ENCODE assay signal across 8 cellular contexts in the genomic region with DNA sequence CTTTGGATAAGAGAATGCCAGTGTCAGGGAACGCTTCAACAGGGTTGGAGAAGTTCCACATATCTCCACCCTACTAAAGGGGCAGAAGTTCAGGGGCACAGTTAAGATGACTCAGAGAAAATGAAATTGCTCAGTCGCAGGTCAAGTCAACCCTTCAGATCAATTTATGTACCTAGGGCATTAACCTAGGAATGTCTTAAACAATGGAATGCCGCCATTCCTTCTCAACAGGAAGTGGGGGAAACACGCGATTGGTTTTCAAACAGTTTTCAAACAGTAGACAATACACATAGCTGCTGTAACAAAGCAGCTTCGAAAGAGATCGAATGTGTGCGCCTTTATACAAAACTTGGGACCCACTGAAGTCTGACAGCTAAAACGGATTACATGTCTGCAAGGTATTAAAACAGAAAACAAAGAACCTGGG. TPM values are rescaled to one million over a fixed set of nuclear protein-coding genes. Genes with fewer than 3 reads are reported as not detected.
A peak's percentile ranks its signal among the peaks of the same experiment; 100 is the strongest.
DNase-seq lines count a peak whose midpoint lies in the region; TF ChIP-seq lines count a peak whose summit lies in the region.

No MANE protein-coding gene starts in this region.

- TF ChIP-seq POLR2A in spleen (IDR thresholded peaks at IDR 0.05) = no peak

- H3K4me3 ChIP-seq in spleen = peak overlapping the region; percentile 76 to 87 (median 84)

- H3K27me3 ChIP-seq in spleen (replicated peaks in 1 of 7) = no peaks in the 10 kb centered on the region

- TF ChIP-seq CTCF in brain (conservative IDR thresholded peaks at IDR 0.05) (no peak), spleen (IDR thresholded peaks at IDR 0.05 in 8 of 11, conservative IDR thresholded peaks at IDR 0.05 in 3 of 11) (no peak)

- DNase-seq in NCI-H2107 treated with DMSO at 0.1 percent for 48 hours (lab: John Stamatoyannopoulos, UW; ENCODE audit: unreplicated experiment) = peak; percentile 10
- DNase-seq in NCI-H2107 (lab: John Stamatoyannopoulos, UW) = no peak
- peak; percentile 31 for DNase-seq in NCI-H345 treated with DMSO at 0.1 percent for 48 hours (lab: John Stamatoyannopoulos, UW; ENCODE audit: unreplicated experiment)
- DNase-seq in immature natural killer cell = peak in 1 of 3 donors; percentile 1
- DNase-seq in spleen = no peak
- no peak for DNase-seq in SK-N-DZ (ENCODE audit: low spot score)
- no peak for DNase-seq in COR-L47 (lab: John Stamatoyannopoulos, UW)

- peaks cover 0 to 32% (median 7%) of the 10 kb centered on the region in 6 donors for H3K36me3 ChIP-seq in spleen

- H3K27me3 Mint-ChIP-seq in brain (peaks cover 7% of the 10 kb centered on the region), immature natural killer cell (ENCODE audit: low read depth in 3 of 3) (peaks cover 1 to 6% (median 3%) of the 10 kb centered on the region in 3 donors)

- 3 to 14% (median 9%) methylated on average over 9 of the region's 9 CpGs for WGBS in spleen, 5 donors

- peaks cover 0 to 8% (median 0%) of the 10 kb centered on the region in 8 donors for H3K9me3 ChIP-seq in spleen

- peak overlapping the region; percentile 89 to 96 (median 91) for H3K4me3 Mint-ChIP-seq in brain
- peak overlapping the region; percentile 80 to 88 (median 88) for H3K4me3 Mint-ChIP-seq in immature natural killer cell

- H3K36me3 Mint-ChIP-seq in brain (peaks cover 41% of the 10 kb centered on the region), immature natural killer cell (peaks cover 7 to 9% (median 8%) of the 10 kb centered on the region in 3 donors)

- intact Hi-C loops in spleen (cut with DNase I; ENCODE audit: low total_unique reads) = no loop called here

- H3K27ac Mint-ChIP-seq in brain (peak overlapping the region; percentile 86 to 96 (median 94)), immature natural killer cell (peak overlapping the region; percentile 59 to 84 (median 68))

- H3K4me1 Mint-ChIP-seq in brain = peaks cover 41% of the 10 kb centered on the region
- peaks cover 24 to 31% of the 10 kb centered on the region in 2 donors for H3K4me1 Mint-ChIP-seq in immature natural killer cell

- H3K9me3 Mint-ChIP-seq in brain (peaks cover 10 to 29% (median 20%) of the 10 kb centered on the region in 5 experiments), immature natural killer cell (no peaks in the 10 kb centered on the region)

- peak overlapping the region; percentile 89 to 97 (median 94) for H3K27ac ChIP-seq in spleen

- H3K4me1 ChIP-seq in spleen = peaks cover 19 to 45% (median 31%) of the 10 kb centered on the region in 6 donors

RNA-seq across cellular contexts. Expression of a gene that starts 0.9 kb away (rescaled TPM):
- 3.2 TPM for polyA plus RNA-seq in brain (ENCODE audit: insufficient read depth, low read depth, low replicate concordance)
- 10 to 100 TPM in 2 of 3 donors, 1 to 10 TPM in 1; 4.7 to 10.8 (median 10.6) TPM for polyA plus RNA-seq in immature natural killer cell
- total RNA-seq in spleen = 10 to 100 TPM; 24.5 to 44.4 (median 35.5) TPM
- polyA plus RNA-seq in spleen = 10 to 100 TPM; 12.2 to 21.3 (median 14.6) TPM
- polyA plus RNA-seq in SK-N-DZ (2014; cell fraction: cytosol; rRNA removed) = 50.5 and 53.2 TPM in 2 replicates
- 21.3 TPM in 2 replicates for polyA plus RNA-seq in SK-N-DZ (2014; cell fraction: nucleus; rRNA removed)

RNA-seq across cellular contexts. Expression of a gene that starts 44.6 kb away (rescaled TPM):
- polyA plus RNA-seq in brain (ENCODE audit: insufficient read depth, low read depth, low replicate concordance) (not detected), immature natural killer cell (not detected), spleen (under 1 TPM in 1 of 3 donors, not detected in 2; 0.03 TPM)
- total RNA-seq in spleen = under 1 TPM in 3 of 7 donors, not detected in 4; 0.14 to 0.33 (median 0.19) TPM
- 0.19 TPM in 1 of 2 replicates, not detected in the other for polyA plus RNA-seq in SK-N-DZ (2014; cell fraction: cytosol; rRNA removed)
- polyA plus RNA-seq in SK-N-DZ (2014; cell fraction: nucleus; rRNA removed) = not detected in 2 replicates

Comparison
In these comparisons a context has a peak if more than half of its experiments do, and no peak if none do; other contexts are left out.
1. DNase-seq: peak in NCI-H2107 treated with DMSO at 0.1 percent for 48 hours (single experiment) and NCI-H345 treated with DMSO at 0.1 percent for 48 hours (single experiment); none in NCI-H2107 (single experiment), spleen (single experiment), SK-N-DZ (single experiment) and COR-L47 (single experiment).